ENCODE assay signal across 8 cellular contexts in the genomic region with DNA sequence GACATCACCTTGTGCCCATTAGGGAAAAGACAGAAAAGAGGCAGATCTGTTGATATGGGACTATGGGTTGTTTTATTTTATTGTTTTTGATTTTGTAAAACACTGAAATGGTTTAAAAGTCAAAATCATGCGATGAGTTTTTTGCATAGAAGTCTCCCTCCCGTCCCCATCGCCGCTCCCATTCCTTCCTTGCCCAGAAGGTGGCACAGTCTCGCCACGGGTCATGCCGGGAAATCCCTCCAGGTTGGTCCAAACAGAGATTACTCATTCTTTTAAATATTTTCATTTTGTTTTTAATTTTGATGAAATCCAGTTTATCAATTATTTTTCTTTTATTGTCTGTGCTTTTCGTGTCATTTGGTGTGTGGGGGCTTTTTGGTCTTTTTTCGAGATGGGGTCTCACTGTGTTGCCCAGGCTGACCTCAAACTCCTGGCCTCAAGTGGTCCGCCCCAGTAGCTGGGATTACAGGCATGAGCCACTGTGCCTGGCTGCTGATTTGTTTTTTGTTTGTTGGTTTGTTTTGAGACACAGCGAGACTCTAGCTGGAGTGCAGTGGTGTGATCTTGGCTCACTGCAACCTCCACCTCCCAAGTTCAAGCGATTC. TPM values are rescaled to one million over a fixed set of nuclear protein-coding genes. Genes with fewer than 3 reads are reported as not detected.
DNase-seq lines count a peak whose midpoint lies in the region; ATAC-seq and TF ChIP-seq lines count a peak whose summit lies in the region.

No MANE protein-coding gene starts in this region.

- H3K27me3 ChIP-seq in heart left ventricle (no peaks in the 10 kb centered on the region), smooth muscle cell (ENCODE audit: low read depth) (no peaks in the 10 kb centered on the region)

- H3K4me3 Mint-ChIP-seq in activated B cell treated with CpG ODN at 0.5 μM for 24 hours, result no peak overlapping the region

- TF ChIP-seq POLR2A in heart left ventricle (IDR thresholded peaks at IDR 0.05), result no peak

- TF ChIP-seq CTCF in activated B cell treated with CpG ODN at 0.5 μM for 24 hours (IDR thresholded peaks at IDR 0.05) (no peak), heart left ventricle (IDR thresholded peaks at IDR 0.05) (peak; percentile 63 to 83 (median 71)), smooth muscle cell (IDR thresholded peaks at IDR 0.05; ENCODE audit: borderline replicate concordance, insufficient read depth, poor library complexity, severe bottlenecking) (peak; percentile 73)

- no peaks in the 10 kb centered on the region for H3F3A ChIP-seq in smooth muscle cell (ENCODE audit: low read depth)

- peak; percentile 12 to 41 for DNase-seq in NCI-H2081 (lab: John Stamatoyannopoulos, UW)
- DNase-seq in NCI-H2081 treated with DMSO at 0.1 percent for 48 hours (lab: John Stamatoyannopoulos, UW), result no peak
- peak in 57 of 76 experiments; percentile 7 to 73 (median 44) for DNase-seq in HUDEP-2 (lab: John Stamatoyannopoulos, UW; ENCODE audit: unreplicated experiment in 76 of 76)
- peak; percentile 28 for DNase-seq in activated B cell treated with CpG ODN at 0.5 μM for 24 hours
- DNase-seq in heart left ventricle, result peak in 4 of 5 donors; percentile 45 to 59 (median 46)
- DNase-seq in smooth muscle cell (lab: John Stamatoyannopoulos, UW; ENCODE audit: unreplicated experiment), result peak; percentile 13
- DNase-seq in NAMALWA (ENCODE audit: low spot score), result no peak

- ATAC-seq in activated B cell treated with CpG ODN at 0.5 μM for 24 hours (ENCODE audit: low read depth) (peak; percentile 52), heart left ventricle (peak in 2 of 4 donors; percentile 64 to 67), HG03095 (IDR thresholded peaks at IDR 0.05; ENCODE audit: unreplicated experiment) (no peak)

- H4K20me1 ChIP-seq in smooth muscle cell (ENCODE audit: low read depth), result no peaks in the 10 kb centered on the region

- H3K4me1 ChIP-seq in heart left ventricle (peaks cover 0 to 3% (median 0%) of the 10 kb centered on the region in 12 donors), smooth muscle cell (ENCODE audit: low read depth) (peaks cover 4% of the 10 kb centered on the region)

- H3K4me3 ChIP-seq in heart left ventricle (no peak overlapping the region), smooth muscle cell (no peak overlapping the region)

- H3K79me2 ChIP-seq in smooth muscle cell (ENCODE audit: low read depth), result no peaks in the 10 kb centered on the region

- H3K9me3 Mint-ChIP-seq in activated B cell treated with CpG ODN at 0.5 μM for 24 hours, result no peaks in the 10 kb centered on the region

- no peaks in the 10 kb centered on the region for H3K27me3 Mint-ChIP-seq in activated B cell treated with CpG ODN at 0.5 μM for 24 hours

- POLR2A ChIA-PET in activated B cell treated with CpG ODN at 0.5 μM for 24 hours (lab: Charles Lee), result interaction anchor here (1.1 kb wide), 1 partner anchor 70 kb away, joined by 4 read pairs; no protein-coding TSS in a partner anchor

- no peak overlapping the region for H2AFZ ChIP-seq in smooth muscle cell (ENCODE audit: low read depth)

- no peaks in the 10 kb centered on the region for H3K4me1 Mint-ChIP-seq in activated B cell treated with CpG ODN at 0.5 μM for 24 hours

- H3K4me2 ChIP-seq in smooth muscle cell, result no peak overlapping the region

- WGBS in heart left ventricle, 4 donors, result 60 to 62% (median 60%) methylated on average over 12 of the region's 12 CpGs
- WGBS in smooth muscle cell (ENCODE audit: low lambda C conversion rate), result 69% methylated on average over 12 of the region's 12 CpGs

- CTCF ChIA-PET in activated B cell treated with CpG ODN at 0.5 μM for 24 hours (lab: Charles Lee), result interaction anchor here (1.5 to 3.5 kb wide), 6 partner anchors 11 to 71 kb away, joined by 5 to 36 read pairs (median 8); no protein-coding TSS in a partner anchor

- no peak overlapping the region for H3K9ac ChIP-seq in smooth muscle cell (ENCODE audit: low read depth)

- H3K36me3 ChIP-seq in heart left ventricle (peaks cover 0 to 33% (median 6%) of the 10 kb centered on the region in 9 donors), smooth muscle cell (ENCODE audit: low read depth) (no peaks in the 10 kb centered on the region)

- no peak overlapping the region for H3K27ac Mint-ChIP-seq in activated B cell treated with CpG ODN at 0.5 μM for 24 hours

- intact Hi-C loops in activated B cell treated with CpG ODN at 0.5 μM for 24 hours (cut with micrococcal nuclease) (loop anchor here (1.0 to 5.0 kb wide), 3 partner anchors 8 to 61 kb away; a partner anchor contains a TSS), heart left ventricle (cut with DNase I) (loop anchor here (1.0 to 5.0 kb wide), 6 partner anchors 38 to 63 kb away; a partner anchor contains a TSS)

- H3K27ac ChIP-seq in heart left ventricle (no peak overlapping the region), smooth muscle cell (ENCODE audit: low read depth) (no peak overlapping the region)

- H3K9me3 ChIP-seq in heart left ventricle, result no peaks in the 10 kb centered on the region
- no peaks in the 10 kb centered on the region for H3K9me3 ChIP-seq in smooth muscle cell (replicated peaks; ENCODE audit: low read depth)

- H3K36me3 Mint-ChIP-seq in activated B cell treated with CpG ODN at 0.5 μM for 24 hours (ENCODE audit: low read depth), result peaks cover 25% of the 10 kb centered on the region

RNA-seq across cellular contexts. Expression of a gene that starts 9.2 kb away (rescaled TPM):
- 5.6 and 6.9 TPM in 2 replicates for total RNA-seq in activated B cell treated with CpG ODN at 0.5 μM for 24 hours
- 10 to 100 TPM; 22.5 to 58.6 (median 44.6) TPM for total RNA-seq in heart left ventricle
- polyA plus RNA-seq in heart left ventricle, result 10 to 100 TPM; 26.7 to 31.8 TPM
- total RNA-seq in smooth muscle cell, result 11.1 and 11.7 TPM in 2 replicates
- polyA plus RNA-seq in smooth muscle cell, result 4.5 and 8.7 TPM in 2 replicates

RNA-seq across cellular contexts. Expression of a gene that starts 26.8 kb away (rescaled TPM):
- total RNA-seq in activated B cell treated with CpG ODN at 0.5 μM for 24 hours, result 59.2 and 70.3 TPM in 2 replicates
- total RNA-seq in heart left ventricle, result 100 to 1,000 TPM in 5 of 9 donors, 10 to 100 TPM in 4; 65.8 to 167 (median 101) TPM
- 100 to 1,000 TPM; 127 to 171 TPM for polyA plus RNA-seq in heart left ventricle
- total RNA-seq in smooth muscle cell, result 116 and 121 TPM in 2 replicates
- polyA plus RNA-seq in smooth muscle cell, result 156 and 177 TPM in 2 replicates

RNA-seq across cellular contexts. Expression of a gene that starts 36.3 kb away (rescaled TPM):
- total RNA-seq in activated B cell treated with CpG ODN at 0.5 μM for 24 hours, result not detected in 2 replicates
- total RNA-seq in heart left ventricle, result 1 to 10 TPM in 4 of 9 donors, under 1 TPM in 5; 0.69 to 5.7 (median 0.99) TPM
- under 1 TPM; 0.33 to 0.50 TPM for polyA plus RNA-seq in heart left ventricle
- 18.8 and 30.9 TPM in 2 replicates for total RNA-seq in smooth muscle cell
- 40.4 and 42.8 TPM in 2 replicates for polyA plus RNA-seq in smooth muscle cell

RNA-seq across cellular contexts. Expression of a gene that starts 47.8 kb away (rescaled TPM):
- total RNA-seq in activated B cell treated with CpG ODN at 0.5 μM for 24 hours (0.47 and 0.88 TPM in 2 replicates), heart left ventricle (10 to 100 TPM in 2 of 9 donors, 1 to 10 TPM in 6, under 1 TPM in 1; 0.83 to 33.0 (median 3.1) TPM), smooth muscle cell (0.67 TPM in 1 of 2 replicates, not detected in the other)
- polyA plus RNA-seq in heart left ventricle (1 to 10 TPM in 1 of 2 donors, under 1 TPM in 1; 0.88 to 2.8 TPM), smooth muscle cell (0.34 TPM in 1 of 2 replicates, not detected in the other)

Comparison
In these comparisons a context has a peak if more than half of its experiments do, and no peak if none do; other contexts are left out.
1. DNase-seq: peak in NCI-H2081 (2 of 2), HUDEP-2 (57 of 76), activated B cell treated with CpG ODN at 0.5 μM for 24 hours (single experiment), heart left ventricle (4 of 5) and smooth muscle cell (single experiment); none in NCI-H2081 treated with DMSO at 0.1 percent for 48 hours (single experiment) and NAMALWA (single experiment).